23 cellular contexts compared by ENCODE assay signal in genomic region chr13:100601716-100602115, GRCh38.
"Had no signal": no experiment of that assay in that cellular context is flagged by ENCODE, and none has a peak within 500 bp of the region (broad histone marks: within the 10 kb centered on the region; RNA-seq: fewer than 3 reads in every experiment).

No MANE protein-coding gene starts in this region.

- H3K27ac Mint-ChIP-seq: mesothelial cell of epicardium had no signal

- H3K9me3 ChIP-seq: colonic mucosa, esophagus squamous epithelium, gastrocnemius medialis, heart right ventricle, left lung, lower lobe of right lung, mucosa of descending colon had no signal

- DNase-seq: colonic mucosa; cortex of kidney; effector memory CD4-positive, alpha-beta T cell; esophagus squamous epithelium; foreskin fibroblast; foreskin melanocyte; gastrocnemius medialis; glutamatergic neuron; head of caudate nucleus; heart right ventricle; hippocampal formation; left cardiac atrium; left lung; left ventricle myocardium superior; lower lobe of right lung; mesenchymal stem cell; mucosa of descending colon had no signal

- ATAC-seq: esophagus mucosa, gastrocnemius medialis, heart right ventricle, left lung, left ventricle myocardium superior, lower lobe of right lung, mucosa of descending colon had no signal

- H3K4me1 ChIP-seq: colonic mucosa, gastrocnemius medialis, left lung, lower lobe of right lung had no signal

- H3K27ac ChIP-seq: colonic mucosa, epithelial cell of prostate, esophagus squamous epithelium, gastrocnemius medialis, heart right ventricle, left lung, lower lobe of right lung had no signal

- H3K4me3 Mint-ChIP-seq: dendritic cell treated with granulocyte-macrophage colony-stimulating factor and Interleukin-4, amounts not matched to agents 40 ng/mL and 50 ng/mL, for 4 days; mesothelial cell of epicardium had no signal

- H3K27me3 Mint-ChIP-seq: dendritic cell treated with granulocyte-macrophage colony-stimulating factor and Interleukin-4, amounts not matched to agents 40 ng/mL and 50 ng/mL, for 4 days had no signal

- H3K36me3 ChIP-seq: colonic mucosa, gastrocnemius medialis, lower lobe of right lung had no signal

- H3K9me3 Mint-ChIP-seq: dendritic cell treated with granulocyte-macrophage colony-stimulating factor and Interleukin-4, amounts not matched to agents 40 ng/mL and 50 ng/mL, for 4 days; mesothelial cell of epicardium had no signal

- H3K4me3 ChIP-seq: colonic mucosa, esophagus squamous epithelium, gastrocnemius medialis, heart right ventricle, left lung, lower lobe of right lung, mucosa of descending colon had no signal

- FAIRE-seq: islet of Langerhans, keratinocyte had no signal

- H3K27me3 ChIP-seq: colonic mucosa, esophagus squamous epithelium, gastrocnemius medialis, heart right ventricle, left lung had no signal
